ENCODE assay signal across 29 cellular contexts in genomic region chr15:40974921-40975320, GRCh38. TPM values are rescaled to one million over a fixed set of nuclear protein-coding genes. Genes with fewer than 3 reads are reported as not detected.
"Had no signal": no experiment of that assay in that cellular context is flagged by ENCODE, and none has a peak within 500 bp of the region (broad histone marks: within the 10 kb centered on the region; RNA-seq: fewer than 3 reads in every experiment).

No MANE protein-coding gene starts in this region.

- DNase-seq: activated CD4-positive, alpha-beta memory T cell treated with anti-CD3 and anti-CD28 coated beads for 36 hours; activated CD4-positive, alpha-beta T cell treated with anti-CD3 and anti-CD28 coated beads, Interleukin-2, amount 10 ng/mL, durations not matched to agents 7 days and 5 days; activated CD4-positive, CD25-positive, alpha-beta regulatory T cell; activated CD8-positive, alpha-beta memory T cell treated with anti-CD3 and anti-CD28 coated beads for 24 hours; activated naive CD4-positive, alpha-beta T cell treated with Interleukin-2 at 50 U/mL for 16 hours; activated T-cell treated with anti-CD3 and anti-CD28 coated beads, Interleukin-2, amount 50 U/mL, for 4 hours; anterior cingulate cortex; Kasumi-1; MV-4-11; NCI-H1092 treated with DMSO at 0.1 percent for 48 hours; NCI-H1417 treated with DMSO at 0.1 percent for 48 hours; NCI-H1694; NCI-H2029; NCI-H2107; NCI-H2171 treated with DMSO at 0.1 percent for 48 hours; NCI-H226; NCI-H526 treated with DMSO at 0.1 percent for 48 hours; NCI-H82; NK-92 treated with Interleukin-12 subunit alpha and Interleukin-12 subunit beta, amount 100 ng/mL, for 24 hours; OCI-M1; RPMI8226; T-cell; T-helper 2 cell had no signal

- H3K4me3 ChIP-seq: SK-N-MC had no signal

- ATAC-seq: activated naive CD4-positive, alpha-beta T cell treated with anti-CD3 and anti-CD28 coated beads, Interleukin-2, amount 50 U/mL, for 72 hours; activated T-cell treated with anti-CD3 and anti-CD28 coated beads, Interleukin-2, amount 50 U/mL, for 4 hours; Panc1; Right ventricle myocardium inferior; T-cell had no signal

- H3K27ac ChIP-seq: SK-N-MC, VCaP had no signal

RNA-seq across cellular contexts. Expression of gene DLL4, which starts 45.8 kb away (rescaled TPM):
- total RNA-seq: activated CD4-positive, alpha-beta memory T cell treated with anti-CD3 and anti-CD28 coated beads for 36 hours; activated CD4-positive, alpha-beta T cell treated with anti-CD3 and anti-CD28 coated beads, Interleukin-2, amount 10 ng/mL, durations not matched to agents 7 days and 5 days; bronchial epithelial cell had no signal
